Comparison of ENCODE assay signal across 25 cellular contexts in genomic region chr2:102792538-102793208, GRCh38. TPM values are rescaled to one million over a fixed set of nuclear protein-coding genes. Genes with fewer than 3 reads are reported as not detected.
DNase-seq lines count a peak whose midpoint lies in the region; ATAC-seq and TF ChIP-seq lines count a peak whose summit lies in the region.
"Had no signal": no experiment of that assay in that cellular context is flagged by ENCODE, and none has a peak within 500 bp of the region (broad histone marks: within the 10 kb centered on the region; RNA-seq: fewer than 3 reads in every experiment).

No MANE protein-coding gene starts in this region.

- H3K27me3 ChIP-seq in psoas muscle (ENCODE audit: insufficient read depth in 3 of 3, low read length in 2 of 3), result no peaks in the 10 kb centered on the region
- H3K27me3 ChIP-seq: ovary, spleen, tibial nerve had no signal

- peaks cover 72% of the 10 kb centered on the region for H3K4me1 ChIP-seq in psoas muscle
- H3K4me1 ChIP-seq: tibial nerve had no signal

- peaks cover 0 to under 1% of the 10 kb centered on the region in 2 donors for H3K36me3 ChIP-seq in psoas muscle (ENCODE audit: insufficient read depth in 1 of 2, low read depth in 1 of 2)
- H3K36me3 ChIP-seq: ovary had no signal

- TF ChIP-seq CTCF in psoas muscle (IDR thresholded peaks at IDR 0.05), result no peak

- intact Hi-C loops in psoas muscle (cut with DNase I), result no loop called here

- no peak overlapping the region for H3K4me3 ChIP-seq in psoas muscle
- H3K4me3 ChIP-seq: coronary artery, ovary, spleen, tibial nerve had no signal

- WGBS in psoas muscle, 3 donors, result 47 to 66% (median 56%) methylated on average over 8 of the region's 8 CpGs

- H3K9me3 ChIP-seq in psoas muscle, result no peaks in the 10 kb centered on the region
- H3K9me3 ChIP-seq: ovary, tibial nerve had no signal

- no peak for ATAC-seq in psoas muscle
- ATAC-seq: effector memory CD8-positive, alpha-beta T cell had no signal

- peak; percentile 45 for DNase-seq in NOMO-1 treated with DMSO at 0.1 percent for 48 hours (lab: John Stamatoyannopoulos, UW; ENCODE audit: unreplicated experiment)
- no peak for DNase-seq in NOMO-1 treated with dmso at 0.1 percent for 144 hours (lab: John Stamatoyannopoulos, UW; ENCODE audit: unreplicated experiment)
- DNase-seq in NCI-H524 treated with DMSO at 0.1 percent for 48 hours (lab: John Stamatoyannopoulos, UW), result peak; percentile 35
- DNase-seq in cerebellum (ENCODE audit: low spot score), result peak; percentile 43
- no peak for DNase-seq in psoas muscle
- DNase-seq in OCI-M2 (lab: John Stamatoyannopoulos, UW; ENCODE audit: unreplicated experiment), result no peak
- no peak for DNase-seq in HT-29 (ENCODE audit: low spot score)
- no peak for DNase-seq in NCI-H1417 (lab: John Stamatoyannopoulos, UW)
- DNase-seq: activated CD4-positive, alpha-beta T cell treated with anti-CD3 and anti-CD28 coated beads, Interleukin-2, amount 50 U/mL, for 4 hours; activated CD4-positive, CD25-positive, alpha-beta regulatory T cell; activated naive CD4-positive, alpha-beta T cell treated with anti-CD3 and anti-CD28 coated beads, Interleukin-2, amount 50 U/mL, for 16 hours; amygdala; CD4-positive, CD25-positive, alpha-beta regulatory T cell; effector memory CD8-positive, alpha-beta T cell; EL; foreskin fibroblast; naive B cell; NCI-H2029 treated with DMSO at 0.1 percent for 48 hours; ovary; SHP77 treated with DMSO at 0.1 percent for 48 hours; spleen; stimulated activated CD4-positive, alpha-beta T cell treated with anti-CD3 and anti-CD28 coated beads, Interleukin-2, amount 100 ng/mL, for 48 hours; T1000 had no signal

- peak overlapping the region; percentile 52 for H3K27ac ChIP-seq in psoas muscle
- H3K27ac ChIP-seq: coronary artery, ovary, spleen, tibial nerve had no signal

RNA-seq across cellular contexts. Expression of gene TMEM182, which starts 30.8 kb away (rescaled TPM):
- 5.8 TPM for total RNA-seq in cerebellum
- total RNA-seq in psoas muscle, result 100 to 1,000 TPM in 1 of 4 donors, 10 to 100 TPM in 3; 25.8 to 100 (median 33.6) TPM
- polyA plus RNA-seq in psoas muscle, result 10 to 100 TPM in 1 of 3 donors, 1 to 10 TPM in 2; 3.3 to 16.8 (median 8.9) TPM
- total RNA-seq in HT-29 (2014; rRNA removed; shearing (Covaris generic)), result 2.6 and 6.5 TPM in 2 replicates

Comparison
In these comparisons a context has a peak if more than half of its experiments do, and no peak if none do; other contexts are left out.
1. DNase-seq: peak in NOMO-1 treated with DMSO at 0.1 percent for 48 hours (single experiment), NCI-H524 treated with DMSO at 0.1 percent for 48 hours (single experiment) and cerebellum (single experiment); none in NOMO-1 treated with dmso at 0.1 percent for 144 hours (single experiment), psoas muscle (0 of 2), OCI-M2 (single experiment), HT-29 (single experiment) and NCI-H1417 (0 of 3).